Comparison of ENCODE assay signal across 8 cellular contexts in genomic region chr7:54888067-54888735, GRCh38.
A peak's percentile ranks its signal among the peaks of the same experiment; 100 is the strongest.
DNase-seq lines count a peak whose midpoint lies in the region; ATAC-seq and TF ChIP-seq lines count a peak whose summit lies in the region.

No MANE protein-coding gene starts in this region.

- no peaks in the 10 kb centered on the region for H3K27me3 ChIP-seq in thoracic aorta (replicated peaks; ENCODE audit: insufficient read depth)

- ATAC-seq in thoracic aorta (ENCODE audit: insufficient number of reproducible peaks, low FRiP score, low read depth) = no peak
- ATAC-seq in HG03045 (IDR thresholded peaks at IDR 0.05; ENCODE audit: unreplicated experiment) = no peak
- no peak for ATAC-seq in HG03025 (IDR thresholded peaks at IDR 0.05; ENCODE audit: low FRiP score, unreplicated experiment)

- H3K36me3 ChIP-seq in thoracic aorta = no peaks in the 10 kb centered on the region

- H3K4me1 ChIP-seq in thoracic aorta (ENCODE audit: control insufficient read depth in 1 of 2, low read depth in 2 of 2) = no peaks in the 10 kb centered on the region

- DNase-seq in NCI-H510A treated with DMSO at 0.1 percent for 48 hours (lab: John Stamatoyannopoulos, UW) = peak; percentile 81
- no peak for DNase-seq in epithelial cell of esophagus (ENCODE audit: low read depth)
- DNase-seq in medulla oblongata (ENCODE audit: extremely low spot score) = peak; percentile 55
- DNase-seq in thoracic aorta (ENCODE audit: low spot score) = no peak
- DNase-seq in HUDEP-2 (lab: John Stamatoyannopoulos, UW; ENCODE audit: unreplicated experiment in 76 of 76) = no peak
- no peak for DNase-seq in DMS 273 (lab: John Stamatoyannopoulos, UW; ENCODE audit: unreplicated experiment)

- H3K9me3 ChIP-seq in thoracic aorta = no peaks in the 10 kb centered on the region

- H3K4me3 ChIP-seq in epithelial cell of esophagus (ENCODE audit: low read length) (peak overlapping the region; percentile 34), thoracic aorta (peak overlapping the region; percentile 40)

- H3K27ac ChIP-seq in thoracic aorta = no peak overlapping the region

- TF ChIP-seq CTCF in epithelial cell of esophagus (IDR thresholded peaks at IDR 0.05; ENCODE audit: insufficient read depth, low read depth, low read length, missing control alignments) (no peak), thoracic aorta (IDR thresholded peaks at IDR 0.05) (no peak)

Comparison
In these comparisons a context has a peak if more than half of its experiments do, and no peak if none do; other contexts are left out.
1. DNase-seq: peak in NCI-H510A treated with DMSO at 0.1 percent for 48 hours (single experiment) and medulla oblongata (single experiment); none in epithelial cell of esophagus (single experiment), thoracic aorta (single experiment), HUDEP-2 (0 of 76) and DMS 273 (single experiment).